ENCODE assay signal across 21 cellular contexts in genomic region chr1:9119745-9120144, GRCh38. TPM values are rescaled to one million over a fixed set of nuclear protein-coding genes. Genes with fewer than 3 reads are reported as not detected.
DNase-seq lines count a peak whose midpoint lies in the region; ATAC-seq, FAIRE-seq and TF ChIP-seq lines count a peak whose summit lies in the region.
"Had no signal": no experiment of that assay in that cellular context is flagged by ENCODE, and none has a peak within 500 bp of the region (broad histone marks: within the 10 kb centered on the region; RNA-seq: fewer than 3 reads in every experiment).

No MANE protein-coding gene starts in this region.

- H3K4me3 Mint-ChIP-seq in stimulated activated memory B cell treated with anti-CD40 and anti-IgM and Interleukin-4, amounts not matched to agents 10 μg/mL and 1 μg/mL and 100 μg/mL, for 72 hours, result no peak overlapping the region
- H3K4me3 Mint-ChIP-seq: nephron progenitor cell had no signal

- H3K4me2 ChIP-seq in H1 (ENCODE audit: insufficient read depth in 1 of 2, low read depth in 2 of 2, low read length in 2 of 2), result no peak overlapping the region

- no peak overlapping the region for H3K4me3 ChIP-seq in H1 (ENCODE audit: extremely low read depth in 1 of 4, insufficient read depth in 2 of 4, low read depth in 3 of 4, low read length in 4 of 4)
- H3K4me3 ChIP-seq: gastroesophageal sphincter, right lobe of liver had no signal

- H2BK5ac ChIP-seq in H1 (ENCODE audit: low read depth, low read length), result no peak overlapping the region

- ATAC-seq in GM21576 (IDR thresholded peaks at IDR 0.05; ENCODE audit: unreplicated experiment) (peak; percentile 38), GM18511 (IDR thresholded peaks at IDR 0.05; ENCODE audit: unreplicated experiment) (no peak)
- peak; percentile 68 for ATAC-seq in stimulated activated memory B cell treated with anti-CD40 and anti-IgM and Interleukin-4, amounts not matched to agents 10 μg/mL and 1 μg/mL and 100 μg/mL, for 72 hours
- ATAC-seq: activated CD4-positive, CD25-positive, alpha-beta regulatory T cell treated with anti-CD3 and anti-CD28 coated beads, Interleukin-2, amount 50 U/mL, for 24 hours; gastroesophageal sphincter had no signal

- no peak for FAIRE-seq in H1 (lab: Jason Lieb, UNC)
- FAIRE-seq: A204.1 had no signal

- H3K27me3 Mint-ChIP-seq in stimulated activated memory B cell treated with anti-CD40 and anti-IgM and Interleukin-4, amounts not matched to agents 10 μg/mL and 1 μg/mL and 100 μg/mL, for 72 hours, result no peaks in the 10 kb centered on the region

- H2BK120ac ChIP-seq in H1 (replicated peaks; ENCODE audit: low read depth, low read length), result no peak overlapping the region

- H3K9ac ChIP-seq in H1 (replicated peaks in 1 of 4; ENCODE audit: extremely low read depth in 1 of 4, low read depth in 3 of 4, low read length in 3 of 4), result no peak overlapping the region

- H3K18ac ChIP-seq in H1 (ENCODE audit: extremely low read depth, low read length), result no peak overlapping the region

- no peak overlapping the region for H3K27ac ChIP-seq in H1 (ENCODE audit: low read depth, low read length)
- H3K27ac ChIP-seq: epithelial cell of prostate, gastroesophageal sphincter, right lobe of liver had no signal

- 0 out of 7 replicates have a peak, but pooled peaks cover 0 to 2% (median 0%) of the 10 kb centered on the region in 4 experiments for H3K4me1 ChIP-seq in H1 (replicated peaks in 1 of 4; ENCODE audit: control insufficient read depth in 3 of 4, insufficient read depth in 4 of 4, low read length in 3 of 4)
- H3K4me1 ChIP-seq: gastroesophageal sphincter, right lobe of liver had no signal

- H3K56ac ChIP-seq in H1 (replicated peaks; ENCODE audit: insufficient read length, low read depth, low read length), result no peak overlapping the region

- H3K23ac ChIP-seq in H1 (ENCODE audit: insufficient read length), result no peak overlapping the region

- no peaks in the 10 kb centered on the region for H3K9me3 Mint-ChIP-seq in stimulated activated memory B cell treated with anti-CD40 and anti-IgM and Interleukin-4, amounts not matched to agents 10 μg/mL and 1 μg/mL and 100 μg/mL, for 72 hours

- no peak overlapping the region for H3K14ac ChIP-seq in H1 (ENCODE audit: insufficient read length)

- H3K79me1 ChIP-seq in H1 (ENCODE audit: low read depth, low read length), result no peaks in the 10 kb centered on the region

- DNase-seq in NOMO-1 treated with DMSO at 0.1 percent for 48 hours (lab: John Stamatoyannopoulos, UW; ENCODE audit: unreplicated experiment), result peak; percentile 13
- no peak for DNase-seq in NOMO-1 treated with dmso at 0.1 percent for 144 hours (lab: John Stamatoyannopoulos, UW; ENCODE audit: unreplicated experiment)
- DNase-seq in H1 (ENCODE audit: low read depth in 1 of 2, low spot score in 2 of 2), result no peak
- DNase-seq in nucleus accumbens (lab: John Stamatoyannopoulos, UW), result no peak
- DNase-seq in NCI-H774 (lab: John Stamatoyannopoulos, UW), result no peak
- DNase-seq: activated naive CD4-positive, alpha-beta T cell; cortex of kidney; H7; IMR-90; NCI-H1092 treated with DMSO at 0.1 percent for 48 hours; nephron progenitor cell; stimulated activated CD4-positive, alpha-beta T cell treated with anti-CD3 and anti-CD28 coated beads, Interleukin-4, amount 100 ng/mL, for 1 hour had no signal

- H4K8ac ChIP-seq in H1 (ENCODE audit: extremely low read depth, insufficient read depth, low read length), result no peak overlapping the region; the same call in 1 of the 2 replicates

- no peak overlapping the region for H2BK20ac ChIP-seq in H1 (ENCODE audit: low read length)

- H3K27me3 ChIP-seq in H1 (replicated peaks in 1 of 4; ENCODE audit: control insufficient read depth in 3 of 4, extremely low read depth in 1 of 4, insufficient read depth in 3 of 4, low read length in 3 of 4), result no peaks in the 10 kb centered on the region
- H3K27me3 ChIP-seq: gastroesophageal sphincter, right lobe of liver had no signal

- TF ChIP-seq CTCF in H1 (IDR thresholded peaks at IDR 0.05; ENCODE audit: control extremely low read depth in 1 of 3, insufficient read depth in 1 of 3, low read depth in 1 of 3, low read length in 3 of 3), result no peak

- POLR2A ChIA-PET in H1 (lab: Charles Lee; ENCODE audit: partially characterized antibody), result no interaction called here

- no peaks in the 10 kb centered on the region for H3K79me2 ChIP-seq in H1 (ENCODE audit: control insufficient read depth in 1 of 2, insufficient read depth in 2 of 2, low read length in 2 of 2)

- H3K36me3 Mint-ChIP-seq in stimulated activated memory B cell treated with anti-CD40 and anti-IgM and Interleukin-4, amounts not matched to agents 10 μg/mL and 1 μg/mL and 100 μg/mL, for 72 hours, result peaks cover 31% of the 10 kb centered on the region

- no peak overlapping the region for H4K5ac ChIP-seq in H1 (ENCODE audit: insufficient read length, low read depth, low read length)

- no peak overlapping the region for H4K91ac ChIP-seq in H1 (replicated peaks; ENCODE audit: insufficient read length, low read length)

- TF ChIP-seq RAD21 in H1 (IDR thresholded peaks at IDR 0.05 in 1 of 2, conservative IDR thresholded peaks at IDR 0.05 in 1 of 2; ENCODE audit: low read depth in 2 of 2, low read length in 2 of 2), result no peak

- TF ChIP-seq EP300 in H1 (IDR thresholded peaks at IDR 0.05; ENCODE audit: borderline replicate concordance in 1 of 2, low read depth in 2 of 2, low read length in 2 of 2), result no peak

- no peak overlapping the region for H2AK5ac ChIP-seq in H1 (ENCODE audit: low read depth, low read length)

- no peak overlapping the region for H2BK12ac ChIP-seq in H1 (ENCODE audit: low read depth, low read length)

- no peaks in the 10 kb centered on the region for H3K23me2 ChIP-seq in H1 (ENCODE audit: low read depth, low read length)

- 0 out of 2 replicates have a peak overlapping the region, but pooled peaks have one; percentile 8 for H2BK15ac ChIP-seq in H1 (ENCODE audit: low read length)

- no peaks in the 10 kb centered on the region for H3K36me3 ChIP-seq in H1 (ENCODE audit: control insufficient read depth in 2 of 4, insufficient read depth in 4 of 4, low read length in 3 of 4)
- H3K36me3 ChIP-seq: right lobe of liver had no signal

- H3K4ac ChIP-seq in H1 (replicated peaks; ENCODE audit: insufficient read length, low read depth, low read length), result no peak overlapping the region

- TF ChIP-seq POLR2A in H1 (IDR thresholded peaks at IDR 0.05; ENCODE audit: control extremely low read depth in 1 of 2, low read depth in 2 of 2, low read length in 2 of 2), result no peak

- no peaks in the 10 kb centered on the region for H3K9me3 ChIP-seq in H1 (ENCODE audit: insufficient read depth in 2 of 2, low read depth in 1 of 2, low read length in 1 of 2)
- H3K9me3 ChIP-seq: gastroesophageal sphincter, right lobe of liver had no signal

- H4K20me1 ChIP-seq in H1 (replicated peaks in 1 of 2; ENCODE audit: control insufficient read depth in 1 of 2, insufficient read depth in 2 of 2, low read length in 2 of 2), result peaks cover 0 to 2% of the 10 kb centered on the region in 2 experiments

- CTCF ChIA-PET in H1 (lab: Charles Lee; ENCODE audit: partially characterized antibody), result interaction anchor here (0.6 to 3.5 kb wide), 7 partner anchors 8 to 336 kb away, joined by 3 to 21 read pairs (median 5); no protein-coding TSS in a partner anchor

- H2AFZ ChIP-seq in H1 (ENCODE audit: low read length), result no peak overlapping the region

- peaks cover 62% of the 10 kb centered on the region for H3K4me1 Mint-ChIP-seq in stimulated activated memory B cell treated with anti-CD40 and anti-IgM and Interleukin-4, amounts not matched to agents 10 μg/mL and 1 μg/mL and 100 μg/mL, for 72 hours

- 86% methylated on average over 9 of the region's 9 CpGs; no CpG with 5 or more reads in 1 of the 2 experiments for WGBS in H1 (ENCODE audit: extremely low coverage in 1 of 2, insufficient coverage in 1 of 2, insufficient read length in 1 of 2, insufficient replicate concordance in 2 of 2, low coverage in 1 of 2, low lambda C conversion rate in 2 of 2, missing lambda C conversion rate in 1 of 2), 2 experiments

- H3K27ac Mint-ChIP-seq in stimulated activated memory B cell treated with anti-CD40 and anti-IgM and Interleukin-4, amounts not matched to agents 10 μg/mL and 1 μg/mL and 100 μg/mL, for 72 hours, result peak overlapping the region; percentile 88

TF ChIP-seq in H1, 55 proteins besides CTCF, POLR2A, EP300 and RAD21:
- TF ChIP-seq MAX (IDR thresholded peaks at IDR 0.05), result no peak
- TF ChIP-seq ZNF274 (IDR thresholded peaks at IDR 0.05; ENCODE audit: borderline replicate concordance, extremely low read depth, low read length), result no peak
- TF ChIP-seq USF2 (IDR thresholded peaks at IDR 0.05; ENCODE audit: low read length), result no peak

RNA-seq across cellular contexts. Expression of gene GPR157, which starts 9.2 kb away (rescaled TPM):
- total RNA-seq in H1 (2021; fragmentation: NEBNext Ultra II Directional; extraction: Animal tissue kit (Norgen Biotek cat#: 25700)), result 9.8 and 11.0 TPM in 2 replicates
- polyA plus RNA-seq in H1 (2011; rRNA removed), result 1.0 and 17.5 TPM in 2 replicates
- polyA plus RNA-seq in H1 (2011; cell fraction: cytosol; rRNA removed), result 0.96 TPM
- 1.7 TPM for polyA plus RNA-seq in H1 (2011; cell fraction: nucleus; rRNA removed)
- 1.3 to 13.1 TPM (median 7.2 TPM) in 4 replicates for polyA plus RNA-seq in H1 (2012, experiment 1 of 2)
- 28.8 TPM for polyA plus RNA-seq in H1 (2012, experiment 2 of 2)
- polyA plus RNA-seq in H1 (2013, experiment 1 of 2), result 1.3 TPM
- 4.2 TPM for polyA plus RNA-seq in H1 (2013, experiment 2 of 2)
- 1.0 and 2.2 TPM in 2 replicates for polyA minus RNA-seq in H1 (2011; rRNA and poly(A)+ RNA removed)
- 5.6 TPM for polyA minus RNA-seq in H1 (2011; cell fraction: cytosol; rRNA and poly(A)+ RNA removed)
- 3.2 TPM for polyA minus RNA-seq in H1 (2011; cell fraction: nucleus; rRNA and poly(A)+ RNA removed)

RNA-seq across cellular contexts. Expression of gene SLC2A5, which starts 50.3 kb away (rescaled TPM):
- not detected in 2 replicates for total RNA-seq in H1 (2021; fragmentation: NEBNext Ultra II Directional; extraction: Animal tissue kit (Norgen Biotek cat#: 25700))
- 0.12 and 0.14 TPM in 2 replicates for polyA plus RNA-seq in H1 (2011; rRNA removed)
- 0.12 TPM for polyA plus RNA-seq in H1 (2011; cell fraction: cytosol; rRNA removed)
- 0.27 TPM for polyA plus RNA-seq in H1 (2011; cell fraction: nucleus; rRNA removed)
- polyA plus RNA-seq in H1 (2012, experiment 1 of 2), result 0.06 to 0.08 TPM (median 0.08 TPM) in 3 of 4 replicates, not detected in the other
- polyA plus RNA-seq in H1 (2012, experiment 2 of 2), result not detected
- 0.06 TPM for polyA plus RNA-seq in H1 (2013, experiment 1 of 2)
- 0.04 TPM for polyA plus RNA-seq in H1 (2013, experiment 2 of 2)
- polyA minus RNA-seq in H1 (2011; rRNA and poly(A)+ RNA removed), result 0.03 and 0.07 TPM in 2 replicates
- not detected for polyA minus RNA-seq in H1 (2011; cell fraction: cytosol; rRNA and poly(A)+ RNA removed)
- 0.10 TPM for polyA minus RNA-seq in H1 (2011; cell fraction: nucleus; rRNA and poly(A)+ RNA removed)
- total RNA-seq: T-helper 1 cell treated with Interleukin-12 subunit alpha and Interleukin-12 subunit beta and Interleukin-4 antibody, amounts not matched to agents 30 ng/mL and 1 ng/mL, for 36 hours had no signal
